Comparison of ENCODE assay signal across 1 cellular context in the genomic region with DNA sequence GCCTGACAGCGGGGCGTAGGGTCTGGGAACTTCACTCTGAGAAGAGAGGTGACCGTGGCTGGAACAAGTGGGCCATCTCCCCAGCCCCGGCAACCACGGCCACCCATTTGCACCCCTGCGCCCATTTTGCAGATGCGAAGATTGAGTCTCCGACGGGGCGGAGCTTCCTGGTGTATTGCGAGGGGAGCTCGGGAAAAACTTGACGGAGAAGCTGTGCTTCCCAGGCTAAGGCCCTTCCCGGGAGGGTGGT.
TF ChIP-seq lines count a peak whose summit lies in the region.

No MANE protein-coding gene starts in this region.

TF ChIP-seq in K562, 482 proteins besides CTCF, POLR2A, EP300 and RAD21 (continued from another document):
- TF ChIP-seq, protein P1, sequence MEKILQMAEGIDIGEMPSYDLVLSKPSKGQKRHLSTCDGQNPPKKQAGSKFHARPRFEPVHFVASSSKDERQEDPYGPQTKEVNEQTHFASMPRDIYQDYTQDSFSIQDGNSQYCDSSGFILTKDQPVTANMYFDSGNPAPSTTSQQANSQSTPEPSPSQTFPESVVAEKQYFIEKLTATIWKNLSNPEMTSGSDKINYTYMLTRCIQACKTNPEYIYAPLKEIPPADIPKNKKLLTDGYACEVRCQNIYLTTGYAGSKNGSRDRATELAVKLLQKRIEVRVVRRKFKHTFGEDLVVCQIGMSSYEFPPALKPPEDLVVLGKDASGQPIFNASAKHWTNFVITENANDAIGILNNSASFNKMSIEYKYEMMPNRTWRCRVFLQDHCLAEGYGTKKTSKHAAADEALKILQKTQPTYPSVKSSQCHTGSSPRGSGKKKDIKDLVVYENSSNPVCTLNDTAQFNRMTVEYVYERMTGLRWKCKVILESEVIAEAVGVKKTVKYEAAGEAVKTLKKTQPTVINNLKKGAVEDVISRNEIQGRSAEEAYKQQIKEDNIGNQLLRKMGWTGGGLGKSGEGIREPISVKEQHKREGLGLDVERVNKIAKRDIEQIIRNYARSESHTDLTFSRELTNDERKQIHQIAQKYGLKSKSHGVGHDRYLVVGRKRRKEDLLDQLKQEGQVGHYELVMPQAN (IDR thresholded peaks at IDR 0.05; ENCODE audit: borderline replicate concordance), result peak; percentile 80
- peak; percentile 98 for TF ChIP-seq RBM25 (IDR thresholded peaks at IDR 0.05; ENCODE audit: low read depth, low read length, severe bottlenecking)
TF ChIP-seq in K562: peak in this region for 76.
